In the genomic region with DNA sequence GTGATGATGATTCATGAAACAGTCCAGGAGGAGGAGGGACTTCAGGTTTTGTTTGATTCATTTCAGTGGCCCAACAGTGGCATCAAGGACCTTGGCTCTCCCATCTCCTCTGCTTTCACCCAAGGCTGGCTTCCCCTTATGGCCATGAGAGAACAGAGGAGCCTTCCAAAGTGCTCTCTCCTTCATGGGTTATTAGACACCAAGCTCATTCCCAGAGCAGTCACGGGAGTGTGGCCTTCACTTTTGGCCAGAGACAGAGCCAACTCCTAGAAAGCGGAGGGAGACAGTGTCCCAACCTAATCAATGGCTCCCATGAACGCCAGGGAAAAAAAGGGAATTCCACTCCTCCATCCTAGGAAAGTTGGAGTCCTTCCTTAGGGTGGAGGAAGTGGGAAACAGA, we compare ENCODE assay signal across 2 cellular contexts.
TF ChIP-seq lines count a peak whose summit lies in the region.

No MANE protein-coding gene starts in this region.

TF ChIP-seq in GM23338, 12 proteins besides CTCF, POLR2A, EP300 and RAD21:
- no peak for TF ChIP-seq ZNF331 (CRISPR knock-in tag; IDR thresholded peaks at IDR 0.05; ENCODE audit: low read depth)
- TF ChIP-seq STAT1 (IDR thresholded peaks at IDR 0.05; ENCODE audit: unreplicated experiment) = no peak
- no peak for TF ChIP-seq NANOG (IDR thresholded peaks at IDR 0.05; ENCODE audit: borderline replicate concordance)
- no peak for TF ChIP-seq ZNF114 (CRISPR knock-in tag; IDR thresholded peaks at IDR 0.05)
- no peak for TF ChIP-seq EZH2phosphoT487 (IDR thresholded peaks at IDR 0.05; ENCODE audit: unreplicated experiment)
- TF ChIP-seq JUNB (IDR thresholded peaks at IDR 0.05; ENCODE audit: unreplicated experiment) = no peak
- TF ChIP-seq, protein P1, sequence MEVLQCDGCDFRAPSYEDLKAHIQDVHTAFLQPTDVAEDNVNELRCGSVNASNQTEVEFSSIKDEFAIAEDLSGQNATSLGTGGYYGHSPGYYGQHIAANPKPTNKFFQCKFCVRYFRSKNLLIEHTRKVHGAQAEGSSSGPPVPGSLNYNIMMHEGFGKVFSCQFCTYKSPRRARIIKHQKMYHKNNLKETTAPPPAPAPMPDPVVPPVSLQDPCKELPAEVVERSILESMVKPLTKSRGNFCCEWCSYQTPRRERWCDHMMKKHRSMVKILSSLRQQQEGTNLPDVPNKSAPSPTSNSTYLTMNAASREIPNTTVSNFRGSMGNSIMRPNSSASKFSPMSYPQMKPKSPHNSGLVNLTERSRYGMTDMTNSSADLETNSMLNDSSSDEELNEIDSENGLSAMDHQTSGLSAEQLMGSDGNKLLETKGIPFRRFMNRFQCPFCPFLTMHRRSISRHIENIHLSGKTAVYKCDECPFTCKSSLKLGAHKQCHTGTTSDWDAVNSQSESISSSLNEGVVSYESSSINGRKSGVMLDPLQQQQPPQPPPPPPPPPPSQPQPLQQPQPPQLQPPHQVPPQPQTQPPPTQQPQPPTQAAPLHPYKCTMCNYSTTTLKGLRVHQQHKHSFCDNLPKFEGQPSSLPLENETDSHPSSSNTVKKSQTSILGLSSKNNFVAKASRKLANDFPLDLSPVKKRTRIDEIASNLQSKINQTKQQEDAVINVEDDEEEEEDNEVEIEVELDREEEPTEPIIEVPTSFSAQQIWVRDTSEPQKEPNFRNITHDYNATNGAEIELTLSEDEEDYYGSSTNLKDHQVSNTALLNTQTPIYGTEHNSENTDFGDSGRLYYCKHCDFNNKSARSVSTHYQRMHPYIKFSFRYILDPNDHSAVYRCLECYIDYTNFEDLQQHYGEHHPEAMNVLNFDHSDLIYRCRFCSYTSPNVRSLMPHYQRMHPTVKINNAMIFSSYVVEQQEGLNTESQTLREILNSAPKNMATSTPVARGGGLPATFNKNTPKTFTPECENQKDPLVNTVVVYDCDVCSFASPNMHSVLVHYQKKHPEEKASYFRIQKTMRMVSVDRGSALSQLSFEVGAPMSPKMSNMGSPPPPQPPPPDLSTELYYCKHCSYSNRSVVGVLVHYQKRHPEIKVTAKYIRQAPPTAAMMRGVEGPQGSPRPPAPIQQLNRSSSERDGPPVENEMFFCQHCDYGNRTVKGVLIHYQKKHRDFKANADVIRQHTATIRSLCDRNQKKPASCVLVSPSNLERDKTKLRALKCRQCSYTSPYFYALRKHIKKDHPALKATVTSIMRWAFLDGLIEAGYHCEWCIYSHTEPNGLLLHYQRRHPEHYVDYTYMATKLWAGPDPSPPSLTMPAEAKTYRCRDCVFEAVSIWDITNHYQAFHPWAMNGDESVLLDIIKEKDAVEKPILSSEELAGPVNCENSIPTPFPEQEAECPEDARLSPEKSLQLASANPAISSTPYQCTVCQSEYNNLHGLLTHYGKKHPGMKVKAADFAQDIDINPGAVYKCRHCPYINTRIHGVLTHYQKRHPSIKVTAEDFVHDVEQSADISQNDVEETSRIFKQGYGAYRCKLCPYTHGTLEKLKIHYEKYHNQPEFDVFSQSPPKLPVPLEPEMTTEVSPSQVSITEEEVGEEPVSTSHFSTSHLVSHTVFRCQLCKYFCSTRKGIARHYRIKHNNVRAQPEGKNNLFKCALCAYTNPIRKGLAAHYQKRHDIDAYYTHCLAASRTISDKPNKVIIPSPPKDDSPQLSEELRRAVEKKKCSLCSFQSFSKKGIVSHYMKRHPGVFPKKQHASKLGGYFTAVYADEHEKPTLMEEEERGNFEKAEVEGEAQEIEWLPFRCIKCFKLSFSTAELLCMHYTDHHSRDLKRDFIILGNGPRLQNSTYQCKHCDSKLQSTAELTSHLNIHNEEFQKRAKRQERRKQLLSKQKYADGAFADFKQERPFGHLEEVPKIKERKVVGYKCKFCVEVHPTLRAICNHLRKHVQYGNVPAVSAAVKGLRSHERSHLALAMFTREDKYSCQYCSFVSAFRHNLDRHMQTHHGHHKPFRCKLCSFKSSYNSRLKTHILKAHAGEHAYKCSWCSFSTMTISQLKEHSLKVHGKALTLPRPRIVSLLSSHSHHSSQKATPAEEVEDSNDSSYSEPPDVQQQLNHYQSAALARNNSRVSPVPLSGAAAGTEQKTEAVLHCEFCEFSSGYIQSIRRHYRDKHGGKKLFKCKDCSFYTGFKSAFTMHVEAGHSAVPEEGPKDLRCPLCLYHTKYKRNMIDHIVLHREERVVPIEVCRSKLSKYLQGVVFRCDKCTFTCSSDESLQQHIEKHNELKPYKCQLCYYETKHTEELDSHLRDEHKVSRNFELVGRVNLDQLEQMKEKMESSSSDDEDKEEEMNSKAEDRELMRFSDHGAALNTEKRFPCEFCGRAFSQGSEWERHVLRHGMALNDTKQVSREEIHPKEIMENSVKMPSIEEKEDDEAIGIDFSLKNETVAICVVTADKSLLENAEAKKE (CRISPR knock-in tag; IDR thresholded peaks at IDR 0.05) = no peak
- TF ChIP-seq, protein P2, sequence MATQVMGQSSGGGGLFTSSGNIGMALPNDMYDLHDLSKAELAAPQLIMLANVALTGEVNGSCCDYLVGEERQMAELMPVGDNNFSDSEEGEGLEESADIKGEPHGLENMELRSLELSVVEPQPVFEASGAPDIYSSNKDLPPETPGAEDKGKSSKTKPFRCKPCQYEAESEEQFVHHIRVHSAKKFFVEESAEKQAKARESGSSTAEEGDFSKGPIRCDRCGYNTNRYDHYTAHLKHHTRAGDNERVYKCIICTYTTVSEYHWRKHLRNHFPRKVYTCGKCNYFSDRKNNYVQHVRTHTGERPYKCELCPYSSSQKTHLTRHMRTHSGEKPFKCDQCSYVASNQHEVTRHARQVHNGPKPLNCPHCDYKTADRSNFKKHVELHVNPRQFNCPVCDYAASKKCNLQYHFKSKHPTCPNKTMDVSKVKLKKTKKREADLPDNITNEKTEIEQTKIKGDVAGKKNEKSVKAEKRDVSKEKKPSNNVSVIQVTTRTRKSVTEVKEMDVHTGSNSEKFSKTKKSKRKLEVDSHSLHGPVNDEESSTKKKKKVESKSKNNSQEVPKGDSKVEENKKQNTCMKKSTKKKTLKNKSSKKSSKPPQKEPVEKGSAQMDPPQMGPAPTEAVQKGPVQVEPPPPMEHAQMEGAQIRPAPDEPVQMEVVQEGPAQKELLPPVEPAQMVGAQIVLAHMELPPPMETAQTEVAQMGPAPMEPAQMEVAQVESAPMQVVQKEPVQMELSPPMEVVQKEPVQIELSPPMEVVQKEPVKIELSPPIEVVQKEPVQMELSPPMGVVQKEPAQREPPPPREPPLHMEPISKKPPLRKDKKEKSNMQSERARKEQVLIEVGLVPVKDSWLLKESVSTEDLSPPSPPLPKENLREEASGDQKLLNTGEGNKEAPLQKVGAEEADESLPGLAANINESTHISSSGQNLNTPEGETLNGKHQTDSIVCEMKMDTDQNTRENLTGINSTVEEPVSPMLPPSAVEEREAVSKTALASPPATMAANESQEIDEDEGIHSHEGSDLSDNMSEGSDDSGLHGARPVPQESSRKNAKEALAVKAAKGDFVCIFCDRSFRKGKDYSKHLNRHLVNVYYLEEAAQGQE (IDR thresholded peaks at IDR 0.05; ENCODE audit: unreplicated experiment) = no peak
- TF ChIP-seq EZH2 (IDR thresholded peaks at IDR 0.05; ENCODE audit: low read depth, unreplicated experiment) = no peak
- no peak for TF ChIP-seq CREB1 (CRISPR knock-in tag; IDR thresholded peaks at IDR 0.05; ENCODE audit: low read depth)
- TF ChIP-seq POLR2AphosphoS5 (IDR thresholded peaks at IDR 0.05; ENCODE audit: low read depth) = no peak

TF ChIP-seq in H1, 55 proteins besides CTCF, POLR2A, EP300 and RAD21:
- TF ChIP-seq CEBPB (IDR thresholded peaks at IDR 0.05; ENCODE audit: low read depth, low read length) (no peak), JUND (IDR thresholded peaks at IDR 0.05; ENCODE audit: low read length) (no peak), HDAC2 (IDR thresholded peaks at IDR 0.05; ENCODE audit: borderline replicate concordance in 1 of 2, low read depth in 2 of 2, low read length in 2 of 2) (no peak), TAF7 (optimal IDR thresholded peaks at IDR 0.05; ENCODE audit: borderline replicate concordance, low read depth, low read length) (no peak), KDM4A (IDR thresholded peaks at IDR 0.05; ENCODE audit: low read depth, low read length, severe bottlenecking) (no peak), MAFK (IDR thresholded peaks at IDR 0.05; ENCODE audit: low read depth, low read length) (no peak), JUN (IDR thresholded peaks at IDR 0.05; ENCODE audit: low read depth, low read length) (no peak)
- TF ChIP-seq, protein P3, sequence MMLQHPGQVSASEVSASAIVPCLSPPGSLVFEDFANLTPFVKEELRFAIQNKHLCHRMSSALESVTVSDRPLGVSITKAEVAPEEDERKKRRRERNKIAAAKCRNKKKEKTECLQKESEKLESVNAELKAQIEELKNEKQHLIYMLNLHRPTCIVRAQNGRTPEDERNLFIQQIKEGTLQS (IDR thresholded peaks at IDR 0.05; ENCODE audit: insufficient read depth, low read depth, low read length) = no peak
- TF ChIP-seq, protein P4, sequence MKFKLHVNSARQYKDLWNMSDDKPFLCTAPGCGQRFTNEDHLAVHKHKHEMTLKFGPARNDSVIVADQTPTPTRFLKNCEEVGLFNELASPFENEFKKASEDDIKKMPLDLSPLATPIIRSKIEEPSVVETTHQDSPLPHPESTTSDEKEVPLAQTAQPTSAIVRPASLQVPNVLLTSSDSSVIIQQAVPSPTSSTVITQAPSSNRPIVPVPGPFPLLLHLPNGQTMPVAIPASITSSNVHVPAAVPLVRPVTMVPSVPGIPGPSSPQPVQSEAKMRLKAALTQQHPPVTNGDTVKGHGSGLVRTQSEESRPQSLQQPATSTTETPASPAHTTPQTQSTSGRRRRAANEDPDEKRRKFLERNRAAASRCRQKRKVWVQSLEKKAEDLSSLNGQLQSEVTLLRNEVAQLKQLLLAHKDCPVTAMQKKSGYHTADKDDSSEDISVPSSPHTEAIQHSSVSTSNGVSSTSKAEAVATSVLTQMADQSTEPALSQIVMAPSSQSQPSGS (IDR thresholded peaks at IDR 0.05; ENCODE audit: low read length) = no peak
